In the genomic region with DNA sequence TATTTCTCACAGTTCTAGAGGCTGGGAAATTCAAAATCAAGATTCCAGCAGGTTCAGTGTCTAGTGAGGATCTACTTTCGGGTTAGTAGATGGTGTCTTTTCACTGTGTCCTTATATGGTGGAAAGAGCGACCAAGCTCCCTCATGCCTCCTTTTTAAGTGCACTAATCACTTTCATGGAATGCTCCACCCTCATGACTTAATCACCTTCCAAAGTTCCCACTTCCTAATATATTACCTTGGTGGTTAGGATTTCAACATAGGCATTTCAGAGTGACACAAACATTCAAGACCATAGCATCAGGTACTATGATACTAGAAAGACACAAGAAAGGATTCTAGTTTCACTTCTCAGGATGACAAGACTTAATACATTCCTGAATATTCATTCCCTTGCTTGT, we compare ENCODE assay signal across 17 cellular contexts.
DNase-seq lines count a peak whose midpoint lies in the region; ATAC-seq, FAIRE-seq and TF ChIP-seq lines count a peak whose summit lies in the region.
"Had no signal": no experiment of that assay in that cellular context is flagged by ENCODE, and none has a peak within 500 bp of the region (broad histone marks: within the 10 kb centered on the region; RNA-seq: fewer than 3 reads in every experiment).

No MANE protein-coding gene starts in this region.

- intact Hi-C loops in sciatic nerve (cut with DNase I): no loop called here

- no peaks in the 10 kb centered on the region for H3K27me3 ChIP-seq in foreskin keratinocyte
- no peaks in the 10 kb centered on the region for H3K27me3 ChIP-seq in subcutaneous abdominal adipose tissue (ENCODE audit: control insufficient read depth in 5 of 5, insufficient read depth in 4 of 5, low read length in 5 of 5)

- no peaks in the 10 kb centered on the region for H3K36me3 ChIP-seq in subcutaneous abdominal adipose tissue (ENCODE audit: control insufficient read depth in 5 of 5, insufficient read depth in 5 of 5, low read length in 5 of 5)

- no peak for FAIRE-seq in RCC 7860 (lab: Jason Lieb, UNC)

- no peak for TF ChIP-seq CTCF in foreskin keratinocyte (conservative IDR thresholded peaks at IDR 0.05)

- no peak overlapping the region for H3K9ac ChIP-seq in subcutaneous abdominal adipose tissue (ENCODE audit: low read length in 5 of 5)

- peak; percentile 9 for DNase-seq in HCEC 1CT
- peak; percentile 28 for DNase-seq in RCC 7860 (ENCODE audit: low spot score)
- DNase-seq in foreskin keratinocyte: peak; percentile 86 to 94
- no peak for DNase-seq in NK-92 (lab: John Stamatoyannopoulos, UW; ENCODE audit: unreplicated experiment)
- no peak for DNase-seq in NCI-H2171 (lab: John Stamatoyannopoulos, UW)
- no peak for DNase-seq in sciatic nerve (ENCODE audit: low spot score)
- DNase-seq: Caco-2; CD4-positive, CD25-positive, alpha-beta regulatory T cell; DMS53; H7; Kasumi-1; NCI-H1930; NCI-H446; NCI-H748 treated with DMSO at 0.1 percent for 48 hours had no signal

- ATAC-seq in foreskin keratinocyte: peak; percentile 56
- no peak for ATAC-seq in sciatic nerve
- ATAC-seq: Right ventricle myocardium inferior had no signal

- H3K4me3 ChIP-seq in subcutaneous abdominal adipose tissue (ENCODE audit: low read depth in 1 of 5, low read length in 5 of 5): no peak overlapping the region
- H3K4me3 ChIP-seq: SK-N-MC had no signal

- H3K27ac ChIP-seq in foreskin keratinocyte (no peak overlapping the region), subcutaneous abdominal adipose tissue (ENCODE audit: low read depth, low read length) (peak overlapping the region; percentile 71)
- H3K27ac ChIP-seq: SK-N-MC had no signal

- H3K4me1 ChIP-seq in foreskin keratinocyte (no peaks in the 10 kb centered on the region), subcutaneous abdominal adipose tissue (ENCODE audit: control insufficient read depth in 5 of 5, insufficient read depth in 5 of 5, low read length in 5 of 5) (peaks cover 0 to 6% (median 0%) of the 10 kb centered on the region in 5 donors)
- H3K4me1 ChIP-seq: Caco-2 had no signal

- peaks cover 0 to 10% (median 9%) of the 10 kb centered on the region in 5 donors for H3K9me3 ChIP-seq in subcutaneous abdominal adipose tissue (ENCODE audit: control insufficient read depth in 5 of 5, low read length in 5 of 5)

Comparison
In these comparisons a context has a peak if more than half of its experiments do, and no peak if none do; other contexts are left out.
1. DNase-seq: peak in HCEC 1CT (single experiment), RCC 7860 (single experiment) and foreskin keratinocyte (2 of 2); none in NK-92 (single experiment), NCI-H2171 (single experiment) and sciatic nerve (single experiment).